Comparison of ENCODE assay signal across 1 cellular context in genomic region chr5:67144183-67144639, GRCh38.
TF ChIP-seq lines count a peak whose summit lies in the region.

No MANE protein-coding gene starts in this region.

TF ChIP-seq in HepG2, 621 proteins besides CTCF, POLR2A, EP300 and RAD21 (continued from another document and continues in another):
- TF ChIP-seq ZNF770 (CRISPR knock-in tag; IDR thresholded peaks at IDR 0.05), result no peak
- TF ChIP-seq PAF1 (CRISPR knock-in tag; IDR thresholded peaks at IDR 0.05), result no peak
- TF ChIP-seq ZNF503 (CRISPR knock-in tag; IDR thresholded peaks at IDR 0.05), result peak; percentile 26; the same call in 1 of the 2 replicates
- peak; percentile 71 for TF ChIP-seq FOXA1 (IDR thresholded peaks at IDR 0.05)
- peak; percentile 84 for TF ChIP-seq FOXA1 (CRISPR knock-in tag; IDR thresholded peaks at IDR 0.05)
- no peak for TF ChIP-seq NRL (CRISPR knock-in tag; IDR thresholded peaks at IDR 0.05; ENCODE audit: borderline replicate concordance)
- no peak for TF ChIP-seq ZNF670 (CRISPR knock-in tag; IDR thresholded peaks at IDR 0.05; ENCODE audit: borderline replicate concordance)
- TF ChIP-seq ARNTL (CRISPR knock-in tag; IDR thresholded peaks at IDR 0.05), result no peak
- no peak for TF ChIP-seq HOXA7 (CRISPR knock-in tag; IDR thresholded peaks at IDR 0.05)
- TF ChIP-seq KAT7 (CRISPR knock-in tag; IDR thresholded peaks at IDR 0.05; ENCODE audit: borderline replicate concordance), result peak; percentile 62; the same call in 1 of the 2 replicates
- peak; percentile 63; the same call in 1 of the 2 replicates for TF ChIP-seq ELF3 (CRISPR knock-in tag; IDR thresholded peaks at IDR 0.05)
- TF ChIP-seq KMT2A (CRISPR knock-in tag; IDR thresholded peaks at IDR 0.05), result no peak
- TF ChIP-seq HES4 (CRISPR knock-in tag; IDR thresholded peaks at IDR 0.05; ENCODE audit: borderline replicate concordance), result no peak
- TF ChIP-seq AGO2 (optimal IDR thresholded peaks at IDR 0.05; ENCODE audit: low read depth, low read length), result no peak
- no peak for TF ChIP-seq PAX8 (CRISPR knock-in tag; IDR thresholded peaks at IDR 0.05; ENCODE audit: borderline replicate concordance)
- no peak for TF ChIP-seq CAMTA2 (CRISPR knock-in tag; IDR thresholded peaks at IDR 0.05; ENCODE audit: borderline replicate concordance)
- peak; percentile 49; the same call in 1 of the 2 replicates for TF ChIP-seq ZNF609 (CRISPR knock-in tag; IDR thresholded peaks at IDR 0.05; ENCODE audit: borderline replicate concordance)
- no peak for TF ChIP-seq BATF2 (CRISPR knock-in tag; IDR thresholded peaks at IDR 0.05)
- no peak for TF ChIP-seq IKZF1 (IDR thresholded peaks at IDR 0.05)
- TF ChIP-seq ZNF343 (CRISPR knock-in tag; IDR thresholded peaks at IDR 0.05), result 0 out of 2 replicates have a peak, but pooled peaks have one; percentile 11
- TF ChIP-seq PHF8 (CRISPR knock-in tag; IDR thresholded peaks at IDR 0.05), result no peak
- TF ChIP-seq EEA1 (CRISPR knock-in tag; IDR thresholded peaks at IDR 0.05; ENCODE audit: borderline replicate concordance), result no peak
- no peak for TF ChIP-seq SNAPC4 (CRISPR knock-in tag; IDR thresholded peaks at IDR 0.05)
- TF ChIP-seq TCF7L2 (IDR thresholded peaks at IDR 0.05; ENCODE audit: low read depth, low read length), result no peak
- no peak for TF ChIP-seq TEF (CRISPR knock-in tag; IDR thresholded peaks at IDR 0.05)
- no peak for TF ChIP-seq LBX2 (CRISPR knock-in tag; IDR thresholded peaks at IDR 0.05; ENCODE audit: borderline replicate concordance)
- no peak for TF ChIP-seq CREB3 (CRISPR knock-in tag; IDR thresholded peaks at IDR 0.05)
- 0 out of 3 replicates have a peak, but pooled peaks have one; percentile 24 for TF ChIP-seq MXI1 (IDR thresholded peaks at IDR 0.05; ENCODE audit: borderline replicate concordance, low read depth, low read length)
- TF ChIP-seq HBP1 (CRISPR knock-in tag; IDR thresholded peaks at IDR 0.05; ENCODE audit: low read depth), result no peak
- no peak for TF ChIP-seq ZNF329 (CRISPR knock-in tag; IDR thresholded peaks at IDR 0.05; ENCODE audit: low read depth)
- TF ChIP-seq DPF2 (CRISPR knock-in tag; IDR thresholded peaks at IDR 0.05; ENCODE audit: borderline replicate concordance, low read depth), result 0 out of 2 replicates have a peak, but pooled peaks have one; percentile 68
- TF ChIP-seq ZNF781 (CRISPR knock-in tag; IDR thresholded peaks at IDR 0.05; ENCODE audit: borderline replicate concordance, not compliant biosample characterization), result no peak
- no peak for TF ChIP-seq ZNF761 (CRISPR knock-in tag; conservative IDR thresholded peaks at IDR 0.05)
- TF ChIP-seq ZNF367 (CRISPR knock-in tag; IDR thresholded peaks at IDR 0.05; ENCODE audit: borderline replicate concordance), result no peak
- no peak for TF ChIP-seq KLF13 (CRISPR knock-in tag; IDR thresholded peaks at IDR 0.05)
- TF ChIP-seq STAT6 (CRISPR knock-in tag; IDR thresholded peaks at IDR 0.05; ENCODE audit: borderline replicate concordance), result no peak
- no peak for TF ChIP-seq SYNCRIP (IDR thresholded peaks at IDR 0.05; ENCODE audit: insufficient read depth, low read depth, low read length)
- no peak for TF ChIP-seq ZNF780A (CRISPR knock-in tag; IDR thresholded peaks at IDR 0.05)
- TF ChIP-seq ZNF614 (CRISPR knock-in tag; IDR thresholded peaks at IDR 0.05; ENCODE audit: borderline replicate concordance), result peak; percentile 46; the same call in 1 of the 2 replicates
- peak; percentile 36; the same call in 1 of the 2 replicates for TF ChIP-seq ZNF335 (CRISPR knock-in tag; IDR thresholded peaks at IDR 0.05)
- no peak for TF ChIP-seq SRF (IDR thresholded peaks at IDR 0.05; ENCODE audit: low read depth, low read length)
